In genomic region chr10:52965938-52966401, GRCh38 we compare ENCODE assay signal across 12 cellular contexts.
DNase-seq lines count a peak whose midpoint lies in the region; ATAC-seq and TF ChIP-seq lines count a peak whose summit lies in the region.
"Had no signal": no experiment of that assay in that cellular context is flagged by ENCODE, and none has a peak within 500 bp of the region (broad histone marks: within the 10 kb centered on the region; RNA-seq: fewer than 3 reads in every experiment).

No MANE protein-coding gene starts in this region.

- dilution Hi-C loops in mammary epithelial cell (cut with HindIII; ENCODE audit: low sequenced_read_pairs): no loop called here

- intact Hi-C loops in mammary epithelial cell (cut with micrococcal nuclease) (no loop called here), MCF 10A (cut with micrococcal nuclease) (no loop called here), upper lobe of right lung (cut with DNase I) (no loop called here)

- DNase-seq in mammary epithelial cell (peak; percentile 13), MCF 10A (ENCODE audit: unreplicated experiment) (no peak), NOMO-1 treated with DMSO at 0.1 percent for 48 hours (lab: John Stamatoyannopoulos, UW; ENCODE audit: unreplicated experiment) (peak; percentile 84), upper lobe of right lung (no peak), dedifferentiated amniotic fluid mesenchymal stem cell (ENCODE audit: extremely low spot score) (no peak), Ammon's horn (ENCODE audit: low spot score) (no peak)
- no peak for DNase-seq in stimulated activated CD4-positive, alpha-beta T cell treated with anti-CD3 and anti-CD28 coated beads, Interleukin-2, amount 100 ng/mL, for 48 hours
- DNase-seq: effector CD8-positive, alpha-beta T cell; GOT3; lower lobe of right lung; stimulated activated CD4-positive, alpha-beta T cell treated with anti-CD3 and anti-CD28 coated beads, Interleukin-4, amount 100 ng/mL, for 4 hours had no signal

- H3K4me1 ChIP-seq in mammary epithelial cell (ENCODE audit: insufficient read depth, low read length) (no peaks in the 10 kb centered on the region), upper lobe of right lung (no peaks in the 10 kb centered on the region)
- H3K4me1 ChIP-seq: lower lobe of right lung had no signal

- H3K79me2 ChIP-seq in mammary epithelial cell (ENCODE audit: insufficient read depth, low read length): no peaks in the 10 kb centered on the region

- in situ Hi-C loops in mammary epithelial cell (cut with MboI; ENCODE audit: low sequenced_read_pairs in 2 of 2): no loop called here

- H3K4me3 Mint-ChIP-seq in MCF 10A (ENCODE audit: unreplicated experiment): no peak overlapping the region

- 16% methylated on average over 6 of the region's 6 CpGs for WGBS in mammary epithelial cell (ENCODE audit: low coverage, missing lambda C conversion rate)

- H4K20me1 ChIP-seq in mammary epithelial cell (ENCODE audit: insufficient read depth, low read length): no peaks in the 10 kb centered on the region

- H3K36me3 Mint-ChIP-seq in MCF 10A (ENCODE audit: insufficient read depth, unreplicated experiment): no peaks in the 10 kb centered on the region

- no peak overlapping the region for H3K9ac ChIP-seq in mammary epithelial cell (ENCODE audit: insufficient read depth, low read length)

- POLR2A ChIA-PET in MCF 10A (lab: Yijun Ruan, JAX): no interaction called here

- no TSS peak for BruUV-seq in mammary epithelial cell (replicated peaks; lab: Mats Ljungman, UMichigan)
- no TSS peak for BruUV-seq in MCF 10A (replicated peaks; lab: Mats Ljungman, UMichigan)

- no peaks in the 10 kb centered on the region for H3K27me3 Mint-ChIP-seq in MCF 10A (ENCODE audit: insufficient read depth, unreplicated experiment)

- H3K4me3 ChIP-seq in mammary epithelial cell (replicated peaks in 1 of 3; ENCODE audit: insufficient read depth in 1 of 3, low read depth in 2 of 3, low read length in 3 of 3): no peak overlapping the region
- no peak overlapping the region for H3K4me3 ChIP-seq in upper lobe of right lung
- H3K4me3 ChIP-seq: lower lobe of right lung had no signal

- TF ChIP-seq CTCF in mammary epithelial cell (conservative IDR thresholded peaks at IDR 0.05 in 1 of 2, IDR thresholded peaks at IDR 0.05 in 1 of 2; ENCODE audit: extremely low read depth in 1 of 2, insufficient read depth in 1 of 2, low read depth in 1 of 2, low read length in 2 of 2) (no peak), MCF 10A (IDR thresholded peaks at IDR 0.05; ENCODE audit: unreplicated experiment) (no peak), upper lobe of right lung (IDR thresholded peaks at IDR 0.05) (no peak)

- CTCF ChIA-PET in mammary epithelial cell (lab: Charles Lee; ENCODE audit: low non-redundant PET): no interaction called here
- CTCF ChIA-PET in MCF 10A (lab: Yijun Ruan, JAX): interaction anchor here (0.6 kb wide), 1 partner anchor 202 kb away, joined by 3 read pairs; no protein-coding TSS in a partner anchor

- no peak overlapping the region for H3K27ac Mint-ChIP-seq in MCF 10A (ENCODE audit: low read depth, unreplicated experiment)

- peak overlapping the region; percentile 18 for H2AFZ ChIP-seq in mammary epithelial cell (ENCODE audit: low read depth, low read length)

- H3K27me3 ChIP-seq in mammary epithelial cell (ENCODE audit: insufficient read depth, low read length) (no peaks in the 10 kb centered on the region), upper lobe of right lung (no peaks in the 10 kb centered on the region)

- H3K9me3 Mint-ChIP-seq in MCF 10A (ENCODE audit: unreplicated experiment): no peaks in the 10 kb centered on the region

- H3K4me1 Mint-ChIP-seq in MCF 10A (ENCODE audit: insufficient read depth, unreplicated experiment): no peaks in the 10 kb centered on the region

- H3K36me3 ChIP-seq in mammary epithelial cell (ENCODE audit: insufficient read depth, low read length) (no peaks in the 10 kb centered on the region), upper lobe of right lung (no peaks in the 10 kb centered on the region)
- H3K36me3 ChIP-seq: lower lobe of right lung had no signal

- peak; percentile 99 for ATAC-seq in HG02973 (IDR thresholded peaks at IDR 0.05; ENCODE audit: unreplicated experiment)
- ATAC-seq in upper lobe of right lung: peak; percentile 35

- H3K9me3 ChIP-seq in mammary epithelial cell (replicated peaks; ENCODE audit: insufficient read depth, low read length) (no peaks in the 10 kb centered on the region), upper lobe of right lung (no peaks in the 10 kb centered on the region)
- H3K9me3 ChIP-seq: lower lobe of right lung had no signal

- H3K27ac ChIP-seq in mammary epithelial cell (ENCODE audit: insufficient read depth, low read depth, low read length) (no peak overlapping the region), upper lobe of right lung (no peak overlapping the region)
- H3K27ac ChIP-seq: lower lobe of right lung had no signal

- no peak overlapping the region for H3K4me2 ChIP-seq in mammary epithelial cell (ENCODE audit: insufficient read depth, low read depth, low read length)

Comparison
In these comparisons a context has a peak if more than half of its experiments do, and no peak if none do; other contexts are left out.
1. DNase-seq: peak in mammary epithelial cell (single experiment) and NOMO-1 treated with DMSO at 0.1 percent for 48 hours (single experiment); none in MCF 10A (single experiment), upper lobe of right lung (single experiment), dedifferentiated amniotic fluid mesenchymal stem cell (single experiment), stimulated activated CD4-positive, alpha-beta T cell treated with anti-CD3 and anti-CD28 coated beads, Interleukin-2, amount 100 ng/mL, for 48 hours (0 of 2) and Ammon's horn (single experiment).